Comparison of ENCODE assay signal across 15 cellular contexts in the genomic region with DNA sequence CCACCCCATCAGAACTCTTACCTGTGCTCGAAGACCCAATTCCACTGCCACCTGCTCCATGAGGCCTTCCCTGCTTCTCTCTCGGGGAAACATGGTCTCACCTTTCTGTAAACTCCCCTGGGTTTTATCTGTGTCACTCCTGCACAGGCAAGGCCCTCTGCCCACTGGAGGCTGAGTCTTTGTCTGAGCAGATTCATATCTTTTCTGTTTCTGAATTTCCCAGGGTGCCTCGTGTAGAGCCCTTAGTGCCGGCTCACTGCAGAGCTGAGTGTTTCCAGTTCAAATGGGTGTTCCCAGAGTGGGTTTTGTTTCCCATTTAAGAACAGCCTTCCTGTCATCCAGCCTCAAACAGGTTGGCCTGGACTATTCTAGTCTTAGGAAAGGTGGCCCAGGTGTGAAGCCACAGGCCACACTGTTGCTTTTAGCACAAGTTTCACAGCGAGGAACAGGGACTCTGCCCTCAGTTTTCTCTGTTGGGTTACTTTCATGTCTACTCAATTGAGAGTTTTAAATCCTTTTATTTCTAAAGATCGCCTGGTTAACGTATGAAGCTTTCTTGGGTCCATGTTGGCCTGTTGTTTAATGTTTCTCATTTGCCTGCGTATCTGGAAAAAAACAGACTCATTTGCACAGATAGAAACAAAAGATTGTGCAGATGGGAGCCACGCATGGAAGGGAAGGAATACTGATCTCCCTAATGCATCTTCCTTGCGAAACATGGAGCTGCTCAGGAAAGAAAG.
DNase-seq lines count a peak whose midpoint lies in the region; ATAC-seq and TF ChIP-seq lines count a peak whose summit lies in the region.
"Had no signal": no experiment of that assay in that cellular context is flagged by ENCODE, and none has a peak within 500 bp of the region (broad histone marks: within the 10 kb centered on the region; RNA-seq: fewer than 3 reads in every experiment).

No MANE protein-coding gene starts in this region.

- peak overlapping the region; percentile 66 for H3K4ac ChIP-seq in IMR-90 (ENCODE audit: low read depth, low read length)

- H3K27me3 Mint-ChIP-seq in WTC11 (ENCODE audit: low read depth), result no peaks in the 10 kb centered on the region; the same call in 1 of the 2 replicates
- H3K27me3 Mint-ChIP-seq in neural crest cell (ENCODE audit: low read depth), result no peaks in the 10 kb centered on the region

- no peak overlapping the region for H3K56ac ChIP-seq in IMR-90 (ENCODE audit: extremely low read depth, insufficient read depth, low read length)

- POLR2A ChIA-PET in IMR-90 (lab: Charles Lee; ENCODE audit: unreplicated experiment), result no interaction called here
- POLR2A ChIA-PET in WTC11 (lab: Charles Lee), result no interaction called here

- H3K4me3 ChIP-seq in IMR-90 (ENCODE audit: insufficient read depth, low read depth, low read length), result no peak overlapping the region
- H3K4me3 ChIP-seq: GM23338 had no signal

- H3K4me2 ChIP-seq in IMR-90 (ENCODE audit: low read depth, low read length), result peak overlapping the region; percentile 23; the same call in 1 of the 2 replicates
- H3K4me2 ChIP-seq: GM23338 had no signal

- ATAC-seq in IMR-90 (ENCODE audit: low read depth) (no peak), WTC11 (no peak), GM19395 (IDR thresholded peaks at IDR 0.05; ENCODE audit: unreplicated experiment) (no peak), HG03460 (IDR thresholded peaks at IDR 0.05; ENCODE audit: unreplicated experiment) (no peak)
- ATAC-seq: GM23338, sciatic nerve had no signal

- H3K36me3 Mint-ChIP-seq in WTC11 (no peaks in the 10 kb centered on the region), neural crest cell (ENCODE audit: low read depth) (peaks cover 4% of the 10 kb centered on the region)

- BruUV-seq in IMR-90 (replicated peaks; lab: Mats Ljungman, UMichigan), result no TSS peak

- H3K4me1 Mint-ChIP-seq in WTC11 (peaks cover 35% of the 10 kb centered on the region), neural crest cell (peaks cover 76% of the 10 kb centered on the region)

- dilution Hi-C loops in IMR-90 (cut with HindIII; ENCODE audit: low sequenced_read_pairs, unreplicated experiment), result no loop called here

- peak overlapping the region; percentile 80 for H3K14ac ChIP-seq in IMR-90 (replicated peaks; ENCODE audit: low read depth, low read length)

- peak overlapping the region; percentile 4; the same call in 1 of the 3 replicates for H2BK15ac ChIP-seq in IMR-90 (ENCODE audit: low read depth, low read length)

- peak overlapping the region; percentile 42; the same call in 1 of the 2 replicates for H4K5ac ChIP-seq in IMR-90 (ENCODE audit: low read depth, low read length)

- H4K20me1 ChIP-seq in IMR-90 (ENCODE audit: insufficient read depth, low read length), result no peaks in the 10 kb centered on the region; the same call in 1 of the 2 replicates

- H3K9me1 ChIP-seq in IMR-90 (ENCODE audit: insufficient read depth, low read length), result peaks cover 26% of the 10 kb centered on the region

- peak overlapping the region; percentile 8 for H2BK5ac ChIP-seq in IMR-90 (ENCODE audit: low read depth, low read length, poor library complexity, severe bottlenecking)

- H3K18ac ChIP-seq in IMR-90 (ENCODE audit: low read depth, low read length), result peak overlapping the region; percentile 45

- TF ChIP-seq RAD21 in IMR-90 (IDR thresholded peaks at IDR 0.05; ENCODE audit: low read length), result no peak

- peak overlapping the region; percentile 41 for H2BK20ac ChIP-seq in IMR-90 (ENCODE audit: low read depth, low read length)

- no peaks in the 10 kb centered on the region for H3K36me3 ChIP-seq in IMR-90 (ENCODE audit: control insufficient read depth, insufficient read depth, low read length)

- H3K9me3 Mint-ChIP-seq in WTC11, result no peaks in the 10 kb centered on the region
- H3K9me3 Mint-ChIP-seq in neural crest cell, result no peaks in the 10 kb centered on the region
- H3K9me3 Mint-ChIP-seq: GM23338 had no signal

- H2AK9ac ChIP-seq in IMR-90 (replicated peaks; ENCODE audit: low read depth, low read length, poor library complexity), result no peak overlapping the region

- H4K91ac ChIP-seq in IMR-90 (ENCODE audit: insufficient read depth, low read depth, low read length), result peak overlapping the region; percentile 34

- H3K4me3 Mint-ChIP-seq in WTC11 (no peak overlapping the region), neural crest cell (peak overlapping the region; percentile 3)
- H3K4me3 Mint-ChIP-seq: GM23338 had no signal

- H3K9ac ChIP-seq in IMR-90 (ENCODE audit: low read depth, low read length), result no peak overlapping the region

- H2AFZ ChIP-seq in IMR-90 (replicated peaks; ENCODE audit: low read length, poor library complexity), result no peak overlapping the region
- H2AFZ ChIP-seq: GM23338 had no signal

- peak overlapping the region; percentile 31; the same call in 1 of the 2 replicates for H2AK5ac ChIP-seq in IMR-90 (ENCODE audit: low read depth, low read length)

- H3K27ac Mint-ChIP-seq in WTC11 (peak overlapping the region; percentile 4; the same call in 1 of the 2 replicates), neural crest cell (ENCODE audit: unreplicated experiment) (peak overlapping the region; percentile 58)
- H3K27ac Mint-ChIP-seq: GM23338 had no signal

- no peaks in the 10 kb centered on the region for H3K9me3 ChIP-seq in IMR-90 (ENCODE audit: control insufficient read depth, insufficient read depth, low read length)

- H3K4me1 ChIP-seq in IMR-90 (ENCODE audit: control insufficient read depth, insufficient read depth, low read length), result peaks cover 41% of the 10 kb centered on the region

- H3K23ac ChIP-seq in IMR-90 (ENCODE audit: low read depth, low read length), result peak overlapping the region; percentile 10

- peak overlapping the region in 1 of 2 experiments; percentile 9; a peak in 1 of 4 replicates for H4K8ac ChIP-seq in IMR-90 (ENCODE audit: low read depth in 2 of 2, low read length in 2 of 2)

- H3K27ac ChIP-seq in IMR-90 (ENCODE audit: insufficient read depth, low read length), result no peak overlapping the region

- WGBS in IMR-90 (ENCODE audit: extremely low coverage in 2 of 2, insufficient read length in 1 of 2), 2 experiments, result 100% methylated on average over 2 of the region's 10 CpGs; no CpG with 5 or more reads in 1 of the 2 experiments

- intact Hi-C loops in IMR-90 (cut with micrococcal nuclease), result loop anchor here (5.0 kb wide), 1 partner anchor 228 kb away; a partner anchor contains a TSS

- no peaks in the 10 kb centered on the region for H3K27me3 ChIP-seq in IMR-90 (ENCODE audit: control insufficient read depth, insufficient read depth, low read length)

- in situ Hi-C loops in IMR-90 (cut with MboI; ENCODE audit: low sequenced_read_pairs), result no loop called here

- no peak for TF ChIP-seq CTCF in IMR-90 (conservative IDR thresholded peaks at IDR 0.05; ENCODE audit: low read depth, low read length)
- TF ChIP-seq CTCF in WTC11 (IDR thresholded peaks at IDR 0.05), result no peak
- no peak for TF ChIP-seq CTCF in neural crest cell (conservative IDR thresholded peaks at IDR 0.05)

- peak overlapping the region; percentile 53 for H2BK120ac ChIP-seq in IMR-90 (ENCODE audit: low read depth, low read length)

- DNase-seq in DMS53 (lab: John Stamatoyannopoulos, UW) (peak; percentile 68), IMR-90 (no peak), WTC11 (ENCODE audit: low spot score) (no peak), neural crest cell (ENCODE audit: low read depth, low spot score) (no peak), NCI-H226 (no peak)
- DNase-seq: activated CD8-positive, alpha-beta memory T cell treated with anti-CD3 and anti-CD28 coated beads for 24 hours; activated naive CD4-positive, alpha-beta T cell treated with anti-CD3 and anti-CD28 coated beads, Interleukin-2, amount 50 U/mL, for 16 hours; C1 segment of cervical spinal cord; cerebellar nuclear complex; glutamatergic neuron; T-helper 9 cell had no signal

- CTCF ChIA-PET in IMR-90 (lab: Yijun Ruan, JAX) (interaction anchor here (1.4 kb wide), 1 partner anchor 17 kb away, joined by 3 read pairs; no protein-coding TSS in a partner anchor), WTC11 (lab: Charles Lee) (interaction anchor here (1.9 kb wide), 1 partner anchor 11 kb away, joined by 7 read pairs; no protein-coding TSS in a partner anchor)

- peaks cover 4 to 35% of the 10 kb centered on the region in 2 experiments; a peak in 3 of 4 replicates for H3K79me1 ChIP-seq in IMR-90 (ENCODE audit: low read depth in 1 of 2, low read length in 2 of 2)

- no peak for TF ChIP-seq POLR2A in IMR-90 (IDR thresholded peaks at IDR 0.05; ENCODE audit: low read depth, low read length)

TF ChIP-seq in IMR-90, 13 proteins besides CTCF, POLR2A, EP300 and RAD21 (continues in another document):
- TF ChIP-seq MAZ (IDR thresholded peaks at IDR 0.05; ENCODE audit: borderline replicate concordance, low read depth, low read length), result no peak
- no peak for TF ChIP-seq CHD1 (IDR thresholded peaks at IDR 0.05; ENCODE audit: low read depth, low read length)
- no peak for TF ChIP-seq FOS (IDR thresholded peaks at IDR 0.05; ENCODE audit: low read depth, low read length)
- TF ChIP-seq, protein P1, sequence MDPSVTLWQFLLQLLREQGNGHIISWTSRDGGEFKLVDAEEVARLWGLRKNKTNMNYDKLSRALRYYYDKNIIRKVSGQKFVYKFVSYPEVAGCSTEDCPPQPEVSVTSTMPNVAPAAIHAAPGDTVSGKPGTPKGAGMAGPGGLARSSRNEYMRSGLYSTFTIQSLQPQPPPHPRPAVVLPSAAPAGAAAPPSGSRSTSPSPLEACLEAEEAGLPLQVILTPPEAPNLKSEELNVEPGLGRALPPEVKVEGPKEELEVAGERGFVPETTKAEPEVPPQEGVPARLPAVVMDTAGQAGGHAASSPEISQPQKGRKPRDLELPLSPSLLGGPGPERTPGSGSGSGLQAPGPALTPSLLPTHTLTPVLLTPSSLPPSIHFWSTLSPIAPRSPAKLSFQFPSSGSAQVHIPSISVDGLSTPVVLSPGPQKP (IDR thresholded peaks at IDR 0.05; ENCODE audit: borderline replicate concordance, low read depth, low read length), result no peak
- TF ChIP-seq CEBPB (IDR thresholded peaks at IDR 0.05; ENCODE audit: low read depth, low read length), result no peak

TF ChIP-seq in WTC11, 78 proteins besides CTCF, POLR2A, EP300 and RAD21 (continues in another document):
- TF ChIP-seq, protein P2, sequence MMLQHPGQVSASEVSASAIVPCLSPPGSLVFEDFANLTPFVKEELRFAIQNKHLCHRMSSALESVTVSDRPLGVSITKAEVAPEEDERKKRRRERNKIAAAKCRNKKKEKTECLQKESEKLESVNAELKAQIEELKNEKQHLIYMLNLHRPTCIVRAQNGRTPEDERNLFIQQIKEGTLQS (CRISPR knock-in tag; conservative IDR thresholded peaks at IDR 0.05), result no peak
